In genomic region chr12:119180380-119181040, GRCh38 we compare ENCODE assay signal across 1 cellular context.
TF ChIP-seq lines count a peak whose summit lies in the region.

No MANE protein-coding gene starts in this region.

TF ChIP-seq in SK-N-SH treated with all-trans-retinoic acid at 6 μM for 48 hours, 23 proteins besides CTCF, POLR2A, EP300 and RAD21 (continued from another document):
- TF ChIP-seq ARNTL (CRISPR knock-in tag; IDR thresholded peaks at IDR 0.05; ENCODE audit: borderline replicate concordance, low read depth) (no peak), PATZ1 (CRISPR knock-in tag; IDR thresholded peaks at IDR 0.05; ENCODE audit: borderline replicate concordance) (no peak), SNAI2 (CRISPR knock-in tag; IDR thresholded peaks at IDR 0.05) (no peak)
